ENCODE assay signal across 8 cellular contexts in the genomic region with DNA sequence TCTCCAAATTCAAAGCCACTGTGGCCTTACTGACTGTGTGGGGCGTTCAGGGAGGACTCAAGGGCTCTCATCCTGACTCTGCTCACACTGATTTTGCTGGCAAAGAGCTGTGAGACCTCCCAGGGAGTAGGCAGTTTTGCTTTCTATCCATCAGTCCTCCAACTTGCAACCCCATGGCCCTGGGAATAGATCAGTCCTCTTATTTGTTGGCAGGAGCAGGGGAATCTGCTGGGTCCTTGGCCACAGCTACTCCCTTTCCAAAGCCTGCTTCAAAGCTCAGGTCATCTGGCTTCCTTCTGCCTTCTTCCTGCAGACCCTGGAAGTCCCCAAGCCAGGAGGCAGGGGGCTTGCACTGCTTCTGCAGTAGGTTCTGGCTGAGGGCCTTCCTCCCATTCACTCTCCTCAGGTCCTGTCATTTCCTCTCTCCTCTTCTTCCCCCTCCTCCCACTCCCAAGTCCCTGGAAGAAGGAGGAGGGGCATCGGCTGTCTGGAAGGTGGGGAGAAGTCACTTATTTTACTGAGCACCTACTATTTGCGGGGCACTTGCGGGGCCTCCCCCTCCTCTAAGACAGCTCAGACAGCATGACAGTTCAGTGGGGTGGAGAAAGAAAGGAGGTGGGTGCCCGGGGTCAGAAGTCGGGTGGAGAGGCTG. TPM values are rescaled to one million over a fixed set of nuclear protein-coding genes. Genes with fewer than 3 reads are reported as not detected.
DNase-seq lines count a peak whose midpoint lies in the region; ATAC-seq and TF ChIP-seq lines count a peak whose summit lies in the region.

No MANE protein-coding gene starts in this region.

- no peaks in the 10 kb centered on the region for H3K9me3 ChIP-seq in muscle layer of colon (ENCODE audit: low read length)

- peak overlapping the region; percentile 53 for H3K9ac ChIP-seq in muscle layer of colon (ENCODE audit: low read length)

- peaks cover 13 to 18% (median 18%) of the 10 kb centered on the region in 3 donors for H3K4me1 Mint-ChIP-seq in IgD-negative memory B cell

- no peak for TF ChIP-seq CTCF in AG10803 (conservative IDR thresholded peaks at IDR 0.05; ENCODE audit: low read length)
- no peak for TF ChIP-seq CTCF in choroid plexus epithelial cell (conservative IDR thresholded peaks at IDR 0.05; ENCODE audit: low read depth, low read length)

- no peaks in the 10 kb centered on the region for H3K36me3 ChIP-seq in muscle layer of colon (ENCODE audit: insufficient read depth, low read length)

- ATAC-seq in GM21360 (IDR thresholded peaks at IDR 0.05; ENCODE audit: unreplicated experiment) (no peak), HG02610 (IDR thresholded peaks at IDR 0.05; ENCODE audit: unreplicated experiment) (no peak), GM18502 (IDR thresholded peaks at IDR 0.05; ENCODE audit: poor library complexity, unreplicated experiment) (no peak)

- peak overlapping the region; percentile 20 to 85 (median 74) for H3K4me3 Mint-ChIP-seq in IgD-negative memory B cell

- H3K4me1 ChIP-seq in muscle layer of colon (ENCODE audit: insufficient read depth, low read length) = peaks cover 77% of the 10 kb centered on the region

- no peaks in the 10 kb centered on the region for H3K27me3 ChIP-seq in muscle layer of colon (ENCODE audit: control insufficient read depth in 1 of 2, insufficient read depth in 2 of 2, low read length in 2 of 2)

- H3K4me3 ChIP-seq in AG10803 (ENCODE audit: low read length) (peak overlapping the region; percentile 94), choroid plexus epithelial cell (ENCODE audit: low read depth, low read length) (peak overlapping the region; percentile 71), muscle layer of colon (ENCODE audit: low read depth in 1 of 2, low read length in 2 of 2) (peak overlapping the region; percentile 53 to 77)

- peak overlapping the region; percentile 93 for H3K27ac ChIP-seq in muscle layer of colon (ENCODE audit: low read depth, low read length)

- peaks cover 38% of the 10 kb centered on the region for H3K27me3 Mint-ChIP-seq in IgD-negative memory B cell

- peak; percentile 37 for DNase-seq in AG10803 (ENCODE audit: low read depth)
- peak; percentile 51 for DNase-seq in choroid plexus epithelial cell (ENCODE audit: low read depth)
- DNase-seq in NCI-H1417 (lab: John Stamatoyannopoulos, UW) = no peak

- no peak overlapping the region for H3K27ac Mint-ChIP-seq in IgD-negative memory B cell

- H3K36me3 Mint-ChIP-seq in IgD-negative memory B cell = peaks cover 2% of the 10 kb centered on the region

- H3K9me3 Mint-ChIP-seq in IgD-negative memory B cell = peaks cover 0 to 2% (median 0%) of the 10 kb centered on the region in 3 donors

RNA-seq across cellular contexts. Expression of gene NAV1, which starts 0.8 kb away (rescaled TPM):
- polyA plus RNA-seq in IgD-negative memory B cell = 1.3 TPM

RNA-seq across cellular contexts. Expression of gene CSRP1, which starts 31.2 kb away (rescaled TPM):
- polyA plus RNA-seq in IgD-negative memory B cell = 53.4 TPM

Comparison
In these comparisons a context has a peak if more than half of its experiments do, and no peak if none do; other contexts are left out.
1. DNase-seq: peak in AG10803 (single experiment) and choroid plexus epithelial cell (single experiment); none in NCI-H1417 (0 of 3).
2. Peak in every context shown above with its lines, with median percentiles within 50 percentile points of each other: H3K4me3 ChIP-seq.